27 cellular contexts compared by ENCODE assay signal in the genomic region with DNA sequence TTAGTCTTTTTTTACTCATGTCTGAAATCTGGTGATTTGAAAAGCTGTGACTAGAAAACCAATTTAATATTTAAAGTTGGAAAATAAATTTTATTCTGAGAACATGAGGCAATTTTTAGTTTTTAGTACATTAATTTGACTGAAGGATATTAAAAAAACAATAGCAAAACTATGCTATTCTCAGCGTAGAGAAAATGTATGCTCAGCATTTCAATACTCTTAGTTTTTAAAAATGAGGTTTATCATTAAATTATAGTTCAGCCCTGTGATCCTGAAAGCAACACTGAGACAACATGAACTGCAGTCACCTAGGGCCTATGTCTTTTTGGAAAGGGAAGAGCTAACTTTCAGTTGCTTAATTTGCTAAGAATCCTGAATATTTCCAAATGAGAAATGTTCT.
"Had no signal": no experiment of that assay in that cellular context is flagged by ENCODE, and none has a peak within 500 bp of the region (broad histone marks: within the 10 kb centered on the region; RNA-seq: fewer than 3 reads in every experiment).

No MANE protein-coding gene starts in this region.

- ATAC-seq: mucosa of descending colon; naive thymus-derived CD4-positive, alpha-beta T cell; natural killer cell treated with Interleukin-12 subunit alpha and Interleukin-12 subunit beta and Interleukin-15 and Interleukin-18, amount 100 ng/mL, for 72 hours; pancreas; right cardiac atrium; sciatic nerve; stimulated activated naive B cell treated with anti-CD40 and anti-IgM and Interleukin-4, amounts not matched to agents 10 μg/mL and 1 μg/mL and 100 μg/mL, for 72 hours; stimulated activated naive CD8-positive, alpha-beta T cell treated with anti-CD3 and anti-CD28 coated beads, Interleukin-15, Interleukin-2, amounts not matched to agents 100 U/mL and 50 U/mL, for 24 hours had no signal

- FAIRE-seq: pancreas had no signal

- DNase-seq: islet precursor cell; left ventricle myocardium inferior; midbrain; mucosa of descending colon; naive thymus-derived CD4-positive, alpha-beta T cell; nucleus accumbens; pancreas; posterior cingulate gyrus; retina; right cardiac atrium; stimulated activated CD4-positive, alpha-beta T cell treated with anti-CD3 and anti-CD28 coated beads, Interleukin-12 subunit alpha, Interleukin-12 subunit beta, amount 100 ng/mL, for 4 hours; stimulated activated CD4-positive, alpha-beta T cell treated with anti-CD3 and anti-CD28 coated beads, Interleukin-15, amount 100 ng/mL, for 24 hours; stimulated activated CD4-positive, alpha-beta T cell treated with anti-CD3 and anti-CD28 coated beads, Interleukin-2, amount 100 ng/mL, for 24 hours; stimulated activated CD4-positive, alpha-beta T cell treated with anti-CD3 and anti-CD28 coated beads, Interleukin-4, amount 100 ng/mL, for 1 hour; stimulated activated naive B cell treated with anti-CD40 and anti-IgM and Interleukin-4, amounts not matched to agents 10 μg/mL and 1 μg/mL and 100 μg/mL, for 72 hours; stimulated activated naive CD8-positive, alpha-beta T cell treated with anti-CD3 and anti-CD28 coated beads, Interleukin-15, Interleukin-2, amounts not matched to agents 100 U/mL and 50 U/mL, for 24 hours; stomach; testis; thyroid gland; transverse colon had no signal

- H3K4me1 ChIP-seq: prostate gland, testis, thyroid gland had no signal

- H3K36me3 ChIP-seq: left ventricle myocardium inferior, pancreas, prostate gland, stomach, thyroid gland, transverse colon, upper lobe of left lung, vagina had no signal

- H3K27ac ChIP-seq: left ventricle myocardium inferior, pancreas, prostate gland, skin epidermis, testis, thyroid gland, transverse colon, upper lobe of left lung, vagina had no signal

- H3K9me3 ChIP-seq: left ventricle myocardium inferior, mucosa of descending colon, pancreas, prostate gland, stomach, testis, thyroid gland, transverse colon, upper lobe of left lung, vagina had no signal

- H3K27me3 ChIP-seq: pancreas, stomach, testis, thyroid gland, transverse colon, upper lobe of left lung, vagina had no signal

- H3K4me3 ChIP-seq: left ventricle myocardium inferior, lung, mucosa of descending colon, pancreas, prostate gland, skin epidermis, stomach, testis, thyroid gland, transverse colon, upper lobe of left lung, vagina had no signal
